ENCODE assay signal across 1 cellular context in genomic region chr9:136429075-136429628, GRCh38.
TF ChIP-seq lines count a peak whose summit lies in the region.

No MANE protein-coding gene starts in this region.

TF ChIP-seq in HepG2, 621 proteins besides CTCF, POLR2A, EP300 and RAD21:
- TF ChIP-seq SUZ12 (IDR thresholded peaks at IDR 0.05; ENCODE audit: low read depth, low read length), result no peak
- no peak for TF ChIP-seq RCOR2 (CRISPR knock-in tag; IDR thresholded peaks at IDR 0.05)
- TF ChIP-seq XRCC5 (optimal IDR thresholded peaks at IDR 0.05; ENCODE audit: low read length), result no peak
- peak; percentile 24; the same call in 1 of the 2 replicates for TF ChIP-seq POLR2AphosphoS5 (IDR thresholded peaks at IDR 0.05; ENCODE audit: low read depth, low read length)
- peak; percentile 85 for TF ChIP-seq AGO2 (optimal IDR thresholded peaks at IDR 0.05; ENCODE audit: low read depth, low read length)
- TF ChIP-seq, protein P1, sequence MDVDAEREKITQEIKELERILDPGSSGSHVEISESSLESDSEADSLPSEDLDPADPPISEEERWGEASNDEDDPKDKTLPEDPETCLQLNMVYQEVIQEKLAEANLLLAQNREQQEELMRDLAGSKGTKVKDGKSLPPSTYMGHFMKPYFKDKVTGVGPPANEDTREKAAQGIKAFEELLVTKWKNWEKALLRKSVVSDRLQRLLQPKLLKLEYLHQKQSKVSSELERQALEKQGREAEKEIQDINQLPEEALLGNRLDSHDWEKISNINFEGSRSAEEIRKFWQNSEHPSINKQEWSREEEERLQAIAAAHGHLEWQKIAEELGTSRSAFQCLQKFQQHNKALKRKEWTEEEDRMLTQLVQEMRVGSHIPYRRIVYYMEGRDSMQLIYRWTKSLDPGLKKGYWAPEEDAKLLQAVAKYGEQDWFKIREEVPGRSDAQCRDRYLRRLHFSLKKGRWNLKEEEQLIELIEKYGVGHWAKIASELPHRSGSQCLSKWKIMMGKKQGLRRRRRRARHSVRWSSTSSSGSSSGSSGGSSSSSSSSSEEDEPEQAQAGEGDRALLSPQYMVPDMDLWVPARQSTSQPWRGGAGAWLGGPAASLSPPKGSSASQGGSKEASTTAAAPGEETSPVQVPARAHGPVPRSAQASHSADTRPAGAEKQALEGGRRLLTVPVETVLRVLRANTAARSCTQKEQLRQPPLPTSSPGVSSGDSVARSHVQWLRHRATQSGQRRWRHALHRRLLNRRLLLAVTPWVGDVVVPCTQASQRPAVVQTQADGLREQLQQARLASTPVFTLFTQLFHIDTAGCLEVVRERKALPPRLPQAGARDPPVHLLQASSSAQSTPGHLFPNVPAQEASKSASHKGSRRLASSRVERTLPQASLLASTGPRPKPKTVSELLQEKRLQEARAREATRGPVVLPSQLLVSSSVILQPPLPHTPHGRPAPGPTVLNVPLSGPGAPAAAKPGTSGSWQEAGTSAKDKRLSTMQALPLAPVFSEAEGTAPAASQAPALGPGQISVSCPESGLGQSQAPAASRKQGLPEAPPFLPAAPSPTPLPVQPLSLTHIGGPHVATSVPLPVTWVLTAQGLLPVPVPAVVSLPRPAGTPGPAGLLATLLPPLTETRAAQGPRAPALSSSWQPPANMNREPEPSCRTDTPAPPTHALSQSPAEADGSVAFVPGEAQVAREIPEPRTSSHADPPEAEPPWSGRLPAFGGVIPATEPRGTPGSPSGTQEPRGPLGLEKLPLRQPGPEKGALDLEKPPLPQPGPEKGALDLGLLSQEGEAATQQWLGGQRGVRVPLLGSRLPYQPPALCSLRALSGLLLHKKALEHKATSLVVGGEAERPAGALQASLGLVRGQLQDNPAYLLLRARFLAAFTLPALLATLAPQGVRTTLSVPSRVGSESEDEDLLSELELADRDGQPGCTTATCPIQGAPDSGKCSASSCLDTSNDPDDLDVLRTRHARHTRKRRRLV (CRISPR knock-in tag; IDR thresholded peaks at IDR 0.05), result no peak
